ENCODE assay signal across 4 cellular contexts in the genomic region with DNA sequence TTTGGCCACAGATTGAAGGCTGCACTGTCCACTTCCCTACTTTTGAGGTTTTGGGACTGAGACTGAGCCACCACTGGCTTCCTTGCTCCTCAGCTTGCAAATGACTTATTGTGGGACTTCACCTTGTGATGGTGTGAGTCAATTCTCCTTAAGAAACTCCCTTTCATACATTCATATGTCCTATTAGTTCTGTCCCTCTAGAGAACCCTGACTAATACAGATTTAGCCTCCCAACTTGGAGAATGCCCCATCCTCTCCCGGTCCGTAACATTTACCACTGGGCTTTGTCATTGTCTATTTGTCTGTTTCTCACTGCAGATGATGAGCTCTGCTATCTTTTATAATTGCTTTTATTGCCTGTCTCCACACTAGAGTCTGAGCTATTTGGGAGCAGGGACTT. TPM values are rescaled to one million over a fixed set of nuclear protein-coding genes. Genes with fewer than 3 reads are reported as not detected.
"Had no signal": no experiment of that assay in that cellular context is flagged by ENCODE, and none has a peak within 500 bp of the region (broad histone marks: within the 10 kb centered on the region; RNA-seq: fewer than 3 reads in every experiment).

No MANE protein-coding gene starts in this region.

- DNase-seq: GDM1, GF-D8 had no signal

- H3K4me3 ChIP-seq: GM12878 had no signal

RNA-seq across cellular contexts. Expression of gene C7orf33, which starts 55.4 kb away (rescaled TPM):
- total RNA-seq: G401, GM12878 had no signal
- polyA plus RNA-seq: GM12878 had no signal
